1 cellular context compared by ENCODE assay signal in the genomic region with DNA sequence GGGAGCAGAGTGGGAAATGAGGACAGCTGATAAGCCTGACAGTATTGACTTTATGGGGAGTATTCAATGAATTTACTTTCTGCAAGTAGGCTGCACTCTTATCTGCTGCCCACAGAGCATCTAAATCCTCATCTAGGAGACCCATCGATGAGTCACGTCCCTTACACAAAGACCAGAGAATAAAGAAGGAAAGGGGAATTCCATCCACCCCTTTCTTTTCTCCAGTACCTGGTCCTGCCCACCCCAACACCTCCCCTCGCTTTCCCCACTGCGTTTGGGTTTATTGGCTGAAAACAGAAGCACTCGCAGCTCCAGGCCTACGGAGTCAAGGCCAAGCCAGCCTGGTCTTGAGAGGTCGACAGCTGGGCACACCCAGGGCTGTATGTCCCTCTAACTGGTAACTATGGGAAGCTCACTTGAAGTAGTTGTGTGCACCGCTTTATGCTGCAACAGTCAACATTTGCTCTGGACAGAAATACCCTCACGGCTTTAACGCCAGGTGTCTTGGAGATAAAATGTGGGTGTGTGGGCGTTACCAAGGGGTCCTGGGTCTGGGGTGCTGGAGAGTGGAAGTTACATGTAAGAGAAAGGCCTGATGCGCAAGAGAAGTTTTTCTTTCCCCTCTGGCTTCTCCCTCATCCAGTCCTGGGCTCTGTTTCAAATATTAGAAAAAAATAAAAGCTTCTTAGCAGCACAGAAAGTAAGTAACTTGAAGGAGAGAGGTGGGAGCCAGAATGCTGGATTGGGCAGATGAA.
TF ChIP-seq lines count a peak whose summit lies in the region.

No MANE protein-coding gene starts in this region.

TF ChIP-seq in IMR-90, 13 proteins besides CTCF, POLR2A, EP300 and RAD21:
- TF ChIP-seq, protein P1, sequence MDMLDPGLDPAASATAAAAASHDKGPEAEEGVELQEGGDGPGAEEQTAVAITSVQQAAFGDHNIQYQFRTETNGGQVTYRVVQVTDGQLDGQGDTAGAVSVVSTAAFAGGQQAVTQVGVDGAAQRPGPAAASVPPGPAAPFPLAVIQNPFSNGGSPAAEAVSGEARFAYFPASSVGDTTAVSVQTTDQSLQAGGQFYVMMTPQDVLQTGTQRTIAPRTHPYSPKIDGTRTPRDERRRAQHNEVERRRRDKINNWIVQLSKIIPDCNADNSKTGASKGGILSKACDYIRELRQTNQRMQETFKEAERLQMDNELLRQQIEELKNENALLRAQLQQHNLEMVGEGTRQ (IDR thresholded peaks at IDR 0.05; ENCODE audit: low read depth, low read length) = no peak
- TF ChIP-seq RCOR1 (IDR thresholded peaks at IDR 0.05; ENCODE audit: insufficient replicate concordance, low read length) (no peak), BHLHE40 (IDR thresholded peaks at IDR 0.05; ENCODE audit: low read depth, low read length) (no peak), MAFK (IDR thresholded peaks at IDR 0.05; ENCODE audit: low read depth, low read length) (no peak), NFE2L2 (IDR thresholded peaks at IDR 0.05; ENCODE audit: low read depth, low read length) (no peak), MXI1 (IDR thresholded peaks at IDR 0.05; ENCODE audit: borderline replicate concordance, low read depth, low read length) (no peak), RFX5 (IDR thresholded peaks at IDR 0.05; ENCODE audit: low read depth, low read length) (no peak), CEBPB (IDR thresholded peaks at IDR 0.05; ENCODE audit: low read depth, low read length) (no peak), FOS (IDR thresholded peaks at IDR 0.05; ENCODE audit: low read depth, low read length) (no peak), CHD1 (IDR thresholded peaks at IDR 0.05; ENCODE audit: low read depth, low read length) (no peak), SMC3 (IDR thresholded peaks at IDR 0.05; ENCODE audit: low read depth, low read length) (no peak), MAZ (IDR thresholded peaks at IDR 0.05; ENCODE audit: borderline replicate concordance, low read depth, low read length) (no peak)
- TF ChIP-seq, protein P2, sequence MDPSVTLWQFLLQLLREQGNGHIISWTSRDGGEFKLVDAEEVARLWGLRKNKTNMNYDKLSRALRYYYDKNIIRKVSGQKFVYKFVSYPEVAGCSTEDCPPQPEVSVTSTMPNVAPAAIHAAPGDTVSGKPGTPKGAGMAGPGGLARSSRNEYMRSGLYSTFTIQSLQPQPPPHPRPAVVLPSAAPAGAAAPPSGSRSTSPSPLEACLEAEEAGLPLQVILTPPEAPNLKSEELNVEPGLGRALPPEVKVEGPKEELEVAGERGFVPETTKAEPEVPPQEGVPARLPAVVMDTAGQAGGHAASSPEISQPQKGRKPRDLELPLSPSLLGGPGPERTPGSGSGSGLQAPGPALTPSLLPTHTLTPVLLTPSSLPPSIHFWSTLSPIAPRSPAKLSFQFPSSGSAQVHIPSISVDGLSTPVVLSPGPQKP (IDR thresholded peaks at IDR 0.05; ENCODE audit: borderline replicate concordance, low read depth, low read length) = no peak
